7 cellular contexts compared by ENCODE assay signal in genomic region chr12:89256060-89256459, GRCh38.
"Had no signal": no experiment of that assay in that cellular context is flagged by ENCODE, and none has a peak within 500 bp of the region (broad histone marks: within the 10 kb centered on the region; RNA-seq: fewer than 3 reads in every experiment).

No MANE protein-coding gene starts in this region.

- DNase-seq: GM23248, GOT3, H7, HFFc6 had no signal

- H3K4me3 ChIP-seq: GM23248, HAP-1 had no signal

- H3K4me1 ChIP-seq: HAP-1 had no signal

- H3K9me3 ChIP-seq: HAP-1 had no signal

- H2AFZ ChIP-seq: GM23248 had no signal

- ATAC-seq: HCT116, HepG2 had no signal

- H3K27ac ChIP-seq: GM23248 had no signal

- FAIRE-seq: HepG2 had no signal

- H3K36me3 ChIP-seq: HAP-1 had no signal

- H3K9ac ChIP-seq: GM23248 had no signal
